In genomic region chr19:45591004-45591637, GRCh38 we compare ENCODE assay signal across 1 cellular context.
TF ChIP-seq lines count a peak whose summit lies in the region.

No MANE protein-coding gene starts in this region.

TF ChIP-seq in endothelial cell of umbilical vein, 7 proteins besides CTCF, POLR2A, EP300 and RAD21:
- no peak for TF ChIP-seq EZH2 (IDR thresholded peaks at IDR 0.05; ENCODE audit: borderline replicate concordance, low read depth, low read length, severe bottlenecking)
- TF ChIP-seq MAX (IDR thresholded peaks at IDR 0.05; ENCODE audit: insufficient read depth, insufficient read length) = no peak
- no peak for TF ChIP-seq GATA2 (IDR thresholded peaks at IDR 0.05; ENCODE audit: insufficient read depth, insufficient read length, low read depth, low read length)
- TF ChIP-seq FOS (IDR thresholded peaks at IDR 0.05; ENCODE audit: borderline replicate concordance, insufficient read depth, low read length) = no peak
- TF ChIP-seq POLR2AphosphoS5 (IDR thresholded peaks at IDR 0.05; ENCODE audit: insufficient read depth, low read depth, low read length) = no peak
- no peak for TF ChIP-seq MYC (IDR thresholded peaks at IDR 0.05; ENCODE audit: low read depth, low read length)
- TF ChIP-seq JUN (IDR thresholded peaks at IDR 0.05; ENCODE audit: borderline replicate concordance, insufficient read depth, insufficient read length, low read depth) = no peak
